In the genomic region with DNA sequence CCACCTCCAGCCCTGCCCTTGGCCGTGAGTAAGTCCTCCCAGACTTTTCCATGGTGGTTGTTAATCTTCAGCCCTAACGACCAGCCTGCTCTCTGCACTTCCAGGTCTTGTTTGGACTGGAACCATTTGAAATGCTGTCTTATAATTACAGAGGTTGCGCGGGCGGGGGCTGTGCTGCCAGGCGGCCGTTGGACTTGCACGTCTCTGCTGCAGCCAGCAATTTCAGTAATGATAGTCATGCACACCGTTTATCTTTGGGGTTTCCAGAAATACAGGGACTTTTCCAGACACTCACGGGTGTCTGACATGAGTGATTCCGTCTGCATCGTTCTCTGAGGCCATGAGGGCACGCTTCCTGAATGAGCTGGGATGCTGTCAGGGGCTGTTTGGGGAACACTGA, we compare ENCODE assay signal across 20 cellular contexts.
"Had no signal": no experiment of that assay in that cellular context is flagged by ENCODE, and none has a peak within 500 bp of the region (broad histone marks: within the 10 kb centered on the region; RNA-seq: fewer than 3 reads in every experiment).

No MANE protein-coding gene starts in this region.

- ATAC-seq: activated CD4-positive, CD25-positive, alpha-beta regulatory T cell treated with anti-CD3 and anti-CD28 coated beads, Interleukin-2, amount 50 U/mL, for 24 hours; activated T-cell treated with anti-CD3 and anti-CD28 coated beads, Interleukin-2, amount 50 U/mL, for 4 hours; body of pancreas; foreskin keratinocyte; right lobe of liver; stimulated activated effector memory CD8-positive, alpha-beta T cell treated with anti-CD3 and anti-CD28 coated beads, Interleukin-12 subunit alpha, Interleukin-12 subunit beta, amount 100 ng/mL, for 72 hours had no signal

- H3K4me3 ChIP-seq: body of pancreas, colonic mucosa, lung, prostate gland, right lobe of liver, stomach, upper lobe of left lung had no signal

- DNase-seq: activated CD4-positive, alpha-beta T cell treated with anti-CD3 and anti-CD28 coated beads, Interleukin-2, amount 10 ng/mL, durations not matched to agents 7 days and 5 days; activated CD8-positive, alpha-beta memory T cell treated with anti-CD3 and anti-CD28 coated beads, Interleukin-2, amount 50 U/mL, for 4 hours; activated naive CD4-positive, alpha-beta T cell treated with anti-CD3 and anti-CD28 coated beads for 36 hours; activated T-cell treated with anti-CD3 and anti-CD28 coated beads, Interleukin-2, amount 50 U/mL, for 4 hours; body of pancreas; colonic mucosa; endodermal cell; foreskin keratinocyte; immature natural killer cell; midbrain; right lobe of liver; small intestine; stimulated activated CD4-positive, alpha-beta T cell treated with anti-CD3 and anti-CD28 coated beads, Interleukin-4, amount 100 ng/mL, for 24 hours; stomach had no signal

- H3K27me3 ChIP-seq: body of pancreas, colonic mucosa, right lobe of liver, upper lobe of left lung had no signal

- FAIRE-seq: small intestine had no signal

- H3K9me3 ChIP-seq: body of pancreas, colonic mucosa, prostate gland, right lobe of liver, upper lobe of left lung had no signal

- H3K36me3 ChIP-seq: colonic mucosa, prostate gland, right lobe of liver, stomach, upper lobe of left lung had no signal

- H3K27ac ChIP-seq: body of pancreas, colonic mucosa, epithelial cell of prostate, foreskin keratinocyte, prostate gland, right lobe of liver, stomach, upper lobe of left lung had no signal

- H3K4me1 ChIP-seq: body of pancreas, colonic mucosa, foreskin keratinocyte, prostate gland, right lobe of liver, stomach, upper lobe of left lung had no signal
